In the genomic region with DNA sequence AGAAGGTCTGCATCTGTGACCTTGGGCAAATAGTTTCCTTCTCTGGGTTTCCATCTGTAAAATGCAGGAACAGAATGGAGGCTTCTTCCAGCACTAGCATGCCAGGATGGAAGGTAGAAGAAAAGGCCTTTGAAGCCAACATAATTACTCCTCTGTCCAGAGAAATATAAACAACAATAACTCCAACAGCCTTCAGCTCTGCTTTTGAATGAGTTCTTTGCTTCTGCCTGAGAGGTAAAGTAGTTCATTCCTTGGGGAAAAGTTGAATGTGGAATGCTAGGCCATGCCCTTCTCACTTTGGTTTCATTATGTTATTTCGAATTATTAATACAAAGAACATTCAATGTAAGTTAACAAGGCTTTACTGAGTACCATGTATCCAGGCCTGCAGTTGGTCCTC, we compare ENCODE assay signal across 21 cellular contexts.
DNase-seq lines count a peak whose midpoint lies in the region; ATAC-seq, FAIRE-seq and TF ChIP-seq lines count a peak whose summit lies in the region.
"Had no signal": no experiment of that assay in that cellular context is flagged by ENCODE, and none has a peak within 500 bp of the region (broad histone marks: within the 10 kb centered on the region; RNA-seq: fewer than 3 reads in every experiment).

No MANE protein-coding gene starts in this region.

- H3K79me2 ChIP-seq in PC-9 (ENCODE audit: low read depth) = peaks cover 77% of the 10 kb centered on the region
- peaks cover 79% of the 10 kb centered on the region for H3K79me2 ChIP-seq in endothelial cell of umbilical vein (ENCODE audit: control insufficient read depth, insufficient read depth, low read length)
- peaks cover 81% of the 10 kb centered on the region for H3K79me2 ChIP-seq in osteoblast (ENCODE audit: insufficient read depth, low read length)
- H3K79me2 ChIP-seq: hepatocyte had no signal

- no peak for ATAC-seq in HG03139 (IDR thresholded peaks at IDR 0.05; ENCODE audit: unreplicated experiment)
- ATAC-seq: Right ventricle myocardium inferior; stimulated activated naive B cell treated with anti-CD40 and anti-IgM and Interleukin-4, amounts not matched to agents 10 μg/mL and 1 μg/mL and 100 μg/mL, for 72 hours had no signal

- H3K4me2 ChIP-seq in PC-9 (peak overlapping the region; percentile 81), endothelial cell of umbilical vein (ENCODE audit: insufficient read depth, low read length) (peak overlapping the region; percentile 99), osteoblast (ENCODE audit: insufficient read depth, low read length) (peak overlapping the region; percentile 92)
- H3K4me2 ChIP-seq: hepatocyte had no signal

- intact Hi-C loops in PC-9 (cut with micrococcal nuclease; ENCODE audit: unreplicated experiment) = no loop called here
- intact Hi-C loops in endothelial cell of umbilical vein (cut with micrococcal nuclease) = loop anchor here (1.0 kb wide), 1 partner anchor 20 kb away; no protein-coding TSS in a partner anchor
- intact Hi-C loops in adrenal gland (cut with DNase I) = no loop called here

- dilution Hi-C loops in endothelial cell of umbilical vein (cut with MboI; ENCODE audit: extremely low pct_ligation_motif_present, low sequenced_read_pairs) = no loop called here

- peaks cover 65% of the 10 kb centered on the region for H3K4me1 ChIP-seq in PC-9 (replicated peaks; ENCODE audit: insufficient read depth)
- H3K4me1 ChIP-seq in endothelial cell of umbilical vein (ENCODE audit: control insufficient read depth, extremely low read depth, insufficient read depth, low read length) = peaks cover 74% of the 10 kb centered on the region
- peaks cover 97% of the 10 kb centered on the region for H3K4me1 ChIP-seq in osteoblast (ENCODE audit: insufficient read depth, low read length)
- peaks cover 0 to 9% of the 10 kb centered on the region in 2 donors for H3K4me1 ChIP-seq in adrenal gland (replicated peaks in 1 of 2)

- no peaks in the 10 kb centered on the region for H4K20me1 ChIP-seq in PC-9 (ENCODE audit: insufficient read depth)
- no peaks in the 10 kb centered on the region for H4K20me1 ChIP-seq in endothelial cell of umbilical vein (replicated peaks; ENCODE audit: control insufficient read depth, extremely low read depth, insufficient read depth, low read length)
- H4K20me1 ChIP-seq in osteoblast (ENCODE audit: insufficient read depth, low read length) = no peaks in the 10 kb centered on the region

- no peaks in the 10 kb centered on the region for H3K27me3 ChIP-seq in AG04450 (ENCODE audit: control insufficient read depth, insufficient read depth, low read length)
- H3K27me3 ChIP-seq in PC-9 (ENCODE audit: insufficient read depth, low read depth) = no peaks in the 10 kb centered on the region
- H3K27me3 ChIP-seq in endothelial cell of umbilical vein (ENCODE audit: control insufficient read depth in 2 of 2, insufficient read depth in 2 of 2, low read length in 2 of 2) = no peaks in the 10 kb centered on the region
- no peaks in the 10 kb centered on the region for H3K27me3 ChIP-seq in osteoblast (ENCODE audit: insufficient read depth, low read length)
- no peaks in the 10 kb centered on the region for H3K27me3 ChIP-seq in adrenal gland
- H3K27me3 ChIP-seq: hepatocyte, upper lobe of left lung had no signal

- H3K27ac ChIP-seq in AG04450 (ENCODE audit: low read depth, low read length) (no peak overlapping the region), PC-9 (no peak overlapping the region), endothelial cell of umbilical vein (ENCODE audit: insufficient read depth, low read depth, low read length) (no peak overlapping the region), osteoblast (ENCODE audit: low read depth, low read length) (peak overlapping the region; percentile 85), adrenal gland (no peak overlapping the region)
- H3K27ac ChIP-seq: hepatocyte, upper lobe of left lung, WERI-Rb-1 had no signal

- H3K36me3 ChIP-seq in PC-9 (ENCODE audit: low read depth) (peaks cover 51% of the 10 kb centered on the region), endothelial cell of umbilical vein (ENCODE audit: control insufficient read depth in 2 of 2, extremely low read depth in 1 of 2, insufficient read depth in 2 of 2, low read length in 2 of 2) (no peaks in the 10 kb centered on the region), osteoblast (ENCODE audit: insufficient read depth, low read length) (peaks cover 54% of the 10 kb centered on the region), adrenal gland (replicated peaks in 1 of 2) (no peaks in the 10 kb centered on the region)
- H3K36me3 ChIP-seq: upper lobe of left lung, WERI-Rb-1 had no signal

- WGBS in adrenal gland, 4 donors = 71 to 84% (median 73%) methylated on average over 1 of the region's 1 CpG

- no peak for FAIRE-seq in endothelial cell of umbilical vein (lab: Jason Lieb, UNC)

- no peaks in the 10 kb centered on the region for H3K9me2 ChIP-seq in PC-9 (ENCODE audit: insufficient read depth)

- H3K9me3 ChIP-seq in AG04450 (ENCODE audit: control insufficient read depth, insufficient read depth, low read length) (no peaks in the 10 kb centered on the region), PC-9 (ENCODE audit: insufficient read depth, low read depth) (peaks cover 8% of the 10 kb centered on the region; the same call in 1 of the 2 replicates), endothelial cell of umbilical vein (replicated peaks; ENCODE audit: control insufficient read depth, insufficient read depth, low read length) (no peaks in the 10 kb centered on the region), osteoblast (ENCODE audit: low read depth, low read length) (no peaks in the 10 kb centered on the region), adrenal gland (replicated peaks in 1 of 3) (no peaks in the 10 kb centered on the region)
- H3K9me3 ChIP-seq: upper lobe of left lung had no signal

- peak overlapping the region; percentile 20 for H3K9ac ChIP-seq in endothelial cell of umbilical vein (replicated peaks; ENCODE audit: extremely low read depth, insufficient read depth, low read length)

- CTCF ChIA-PET in AG04450 (lab: Charles Lee) (interaction anchor here (0.9 kb wide), 1 partner anchor 25 kb away, joined by 4 read pairs; no protein-coding TSS in a partner anchor), PC-9 (lab: Charles Lee) (no interaction called here), endothelial cell of umbilical vein (lab: Charles Lee) (interaction anchor here (1.2 kb wide), 1 partner anchor 23 kb away, joined by 3 read pairs; no protein-coding TSS in a partner anchor)

- in situ Hi-C loops in KBM-7 (cut with MboI; ENCODE audit: low pct_unique_long_range_greater_than_20kb, low sequenced_read_pairs) = no loop called here

- H3F3A ChIP-seq in PC-9 (ENCODE audit: insufficient read depth, low read depth) = peaks cover 27% of the 10 kb centered on the region

- no peaks in the 10 kb centered on the region for H3K9me1 ChIP-seq in endothelial cell of umbilical vein (replicated peaks; ENCODE audit: control insufficient read depth, extremely low read depth, insufficient read depth, low read length)

- TF ChIP-seq POLR2A in endothelial cell of umbilical vein (IDR thresholded peaks at IDR 0.05; ENCODE audit: low read depth, low read length) = no peak
- no peak for TF ChIP-seq POLR2A in adrenal gland (IDR thresholded peaks at IDR 0.05)

- DNase-seq in AG04450 (ENCODE audit: low read depth, low spot score) (no peak), PC-9 (no peak), endothelial cell of umbilical vein (ENCODE audit: low read depth, low spot score) (no peak), osteoblast (ENCODE audit: insufficient read length, low spot score, missing footprints) (no peak), adrenal gland (no peak), KBM-7 (no peak), kidney tubule cell (ENCODE audit: low spot score) (no peak)
- DNase-seq: activated CD4-positive, alpha-beta memory T cell treated with anti-CD3 and anti-CD28 coated beads, Interleukin-2, amount 10 ng/mL, durations not matched to agents 7 days and 5 days; activated naive CD4-positive, alpha-beta T cell treated with anti-CD3 and anti-CD28 coated beads, Interleukin-2, amount 10 ng/mL, durations not matched to agents 7 days and 5 days; activated T-cell treated with anti-CD3 and anti-CD28 coated beads, Interleukin-2, amount 50 U/mL, for 24 hours; EL; islet precursor cell; mesendoderm; NCI-H1930; NCI-H446 treated with DMSO at 0.1 percent for 48 hours; stimulated activated naive B cell treated with anti-CD40 and anti-IgM and Interleukin-4, amounts not matched to agents 10 μg/mL and 1 μg/mL and 100 μg/mL, for 72 hours; upper lobe of left lung; WERI-Rb-1 had no signal

- TF ChIP-seq CTCF in AG04450 (IDR thresholded peaks at IDR 0.05; ENCODE audit: low read depth, low read length) (no peak), PC-9 (conservative IDR thresholded peaks at IDR 0.05) (no peak), endothelial cell of umbilical vein (IDR thresholded peaks at IDR 0.05; ENCODE audit: extremely low read depth in 1 of 2, insufficient read depth in 1 of 2, low read depth in 1 of 2, low read length in 2 of 2) (no peak), osteoblast (IDR thresholded peaks at IDR 0.05; ENCODE audit: extremely low read depth, low read depth, low read length) (no peak), adrenal gland (IDR thresholded peaks at IDR 0.05) (no peak)

- H3K4me3 ChIP-seq in AG04450 (ENCODE audit: low read depth, low read length) (peak overlapping the region; percentile 68), PC-9 (peak overlapping the region; percentile 64; the same call in 1 of the 2 replicates), endothelial cell of umbilical vein (replicated peaks in 1 of 3; ENCODE audit: insufficient read depth in 1 of 3, low read depth in 1 of 3, low read length in 3 of 3) (peak overlapping the region in 2 of 3 experiments; percentile 99 to 100), osteoblast (ENCODE audit: insufficient read depth, low read length) (peak overlapping the region; percentile 72), adrenal gland (no peak overlapping the region)
- H3K4me3 ChIP-seq: hepatocyte, upper lobe of left lung had no signal

- BruUV-seq in PC-9 (replicated peaks; lab: Mats Ljungman, UMichigan) (no TSS peak), endothelial cell of umbilical vein (replicated peaks; lab: Mats Ljungman, UMichigan) (no TSS peak)

- POLR2A ChIA-PET in AG04450 (lab: Yijun Ruan, JAX) (no interaction called here), PC-9 (lab: Charles Lee; ENCODE audit: unreplicated experiment) (no interaction called here), endothelial cell of umbilical vein (lab: Charles Lee) (interaction anchor here (1.2 kb wide), 1 partner anchor 12 kb away, joined by 3 read pairs; no protein-coding TSS in a partner anchor)

- H2AFZ ChIP-seq in PC-9 (no peak overlapping the region), endothelial cell of umbilical vein (ENCODE audit: low read depth, low read length) (no peak overlapping the region), osteoblast (ENCODE audit: low read length) (no peak overlapping the region)
- H2AFZ ChIP-seq: hepatocyte had no signal

TF ChIP-seq in endothelial cell of umbilical vein, 7 proteins besides CTCF, POLR2A, EP300 and RAD21 (continues in another document):
- TF ChIP-seq, protein P1, sequence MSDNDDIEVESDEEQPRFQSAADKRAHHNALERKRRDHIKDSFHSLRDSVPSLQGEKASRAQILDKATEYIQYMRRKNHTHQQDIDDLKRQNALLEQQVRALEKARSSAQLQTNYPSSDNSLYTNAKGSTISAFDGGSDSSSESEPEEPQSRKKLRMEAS (IDR thresholded peaks at IDR 0.05; ENCODE audit: insufficient read depth, insufficient read length) = no peak
- TF ChIP-seq POLR2AphosphoS5 (IDR thresholded peaks at IDR 0.05; ENCODE audit: insufficient read depth, low read depth, low read length) = no peak

Comparison
In these comparisons a context has a peak if more than half of its experiments do, and no peak if none do; other contexts are left out.
1. H3K4me3 ChIP-seq: peak in AG04450 (single experiment), PC-9 (single experiment), endothelial cell of umbilical vein (2 of 3) and osteoblast (single experiment); none in adrenal gland (0 of 4).
2. Peak in every context shown above with its lines, with median percentiles within 50 percentile points of each other: H3K4me2 ChIP-seq.